ENCODE assay signal across 1 cellular context in the genomic region with DNA sequence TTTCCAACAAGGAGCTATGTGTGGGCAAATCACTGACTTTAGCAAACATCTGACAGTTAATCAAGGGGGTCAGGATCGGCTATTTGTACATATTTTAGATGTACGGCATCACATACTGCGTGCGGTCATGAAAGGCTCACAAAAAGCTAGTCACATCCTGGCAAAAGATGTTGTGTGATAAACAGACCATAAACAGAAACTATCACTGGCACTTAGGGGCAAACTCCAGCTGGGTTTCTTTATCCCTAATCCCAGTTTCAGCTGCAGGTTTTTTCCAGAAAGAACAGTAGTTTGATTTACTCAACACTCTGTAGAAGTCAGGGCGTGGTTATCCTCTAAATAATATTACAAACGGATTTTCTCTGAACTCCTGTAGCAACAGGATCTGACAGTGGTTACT.
TF ChIP-seq lines count a peak whose summit lies in the region.

No MANE protein-coding gene starts in this region.

TF ChIP-seq in HCT116, 20 proteins besides CTCF, POLR2A, EP300 and RAD21 (continued from another document):
- TF ChIP-seq, protein P1, sequence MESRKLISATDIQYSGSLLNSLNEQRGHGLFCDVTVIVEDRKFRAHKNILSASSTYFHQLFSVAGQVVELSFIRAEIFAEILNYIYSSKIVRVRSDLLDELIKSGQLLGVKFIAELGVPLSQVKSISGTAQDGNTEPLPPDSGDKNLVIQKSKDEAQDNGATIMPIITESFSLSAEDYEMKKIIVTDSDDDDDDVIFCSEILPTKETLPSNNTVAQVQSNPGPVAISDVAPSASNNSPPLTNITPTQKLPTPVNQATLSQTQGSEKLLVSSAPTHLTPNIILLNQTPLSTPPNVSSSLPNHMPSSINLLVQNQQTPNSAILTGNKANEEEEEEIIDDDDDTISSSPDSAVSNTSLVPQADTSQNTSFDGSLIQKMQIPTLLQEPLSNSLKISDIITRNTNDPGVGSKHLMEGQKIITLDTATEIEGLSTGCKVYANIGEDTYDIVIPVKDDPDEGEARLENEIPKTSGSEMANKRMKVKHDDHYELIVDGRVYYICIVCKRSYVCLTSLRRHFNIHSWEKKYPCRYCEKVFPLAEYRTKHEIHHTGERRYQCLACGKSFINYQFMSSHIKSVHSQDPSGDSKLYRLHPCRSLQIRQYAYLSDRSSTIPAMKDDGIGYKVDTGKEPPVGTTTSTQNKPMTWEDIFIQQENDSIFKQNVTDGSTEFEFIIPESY (IDR thresholded peaks at IDR 0.05; ENCODE audit: extremely low read depth, insufficient replicate concordance, low read length) = no peak
- TF ChIP-seq EZH2 (IDR thresholded peaks at IDR 0.05) (no peak), EZH2phosphoT487 (IDR thresholded peaks at IDR 0.05; ENCODE audit: borderline replicate concordance) (no peak)
